8 cellular contexts compared by ENCODE assay signal in genomic region chr9:20941177-20941690, GRCh38.
DNase-seq lines count a peak whose midpoint lies in the region; ATAC-seq and TF ChIP-seq lines count a peak whose summit lies in the region.

No MANE protein-coding gene starts in this region.

- no peaks in the 10 kb centered on the region for H4K20me1 ChIP-seq in osteoblast (ENCODE audit: insufficient read depth, low read length)

- H3K36me3 ChIP-seq in osteoblast (ENCODE audit: insufficient read depth, low read length): no peaks in the 10 kb centered on the region
- H3K36me3 ChIP-seq in upper lobe of right lung: no peaks in the 10 kb centered on the region

- H3K4me1 Mint-ChIP-seq in activated T-cell treated with anti-CD3 and anti-CD28 coated beads, Interleukin-2, amount 50 U/mL, for 72 hours (ENCODE audit: low read depth): peaks cover 4% of the 10 kb centered on the region

- peak overlapping the region; percentile 52 for H3K4me2 ChIP-seq in osteoblast (ENCODE audit: insufficient read depth, low read length)

- H3K27me3 ChIP-seq in osteoblast (ENCODE audit: insufficient read depth, low read length) (no peaks in the 10 kb centered on the region), upper lobe of right lung (no peaks in the 10 kb centered on the region)

- no peak overlapping the region for H3K4me3 Mint-ChIP-seq in activated T-cell treated with anti-CD3 and anti-CD28 coated beads, Interleukin-2, amount 50 U/mL, for 72 hours

- intact Hi-C loops in upper lobe of right lung (cut with DNase I): loop anchor here (5.0 to 10.0 kb wide), 2 partner anchors 586 to 1014 kb away; no protein-coding TSS in a partner anchor

- H3K9me3 Mint-ChIP-seq in activated T-cell treated with anti-CD3 and anti-CD28 coated beads, Interleukin-2, amount 50 U/mL, for 72 hours: no peaks in the 10 kb centered on the region

- peak; percentile 98 for ATAC-seq in GM21786 (IDR thresholded peaks at IDR 0.05; ENCODE audit: unreplicated experiment)
- peak; percentile 95 to 97 for ATAC-seq in activated T-cell treated with anti-CD3 and anti-CD28 coated beads, Interleukin-2, amount 50 U/mL, for 72 hours (replicated peaks in 1 of 2)
- ATAC-seq in upper lobe of right lung: peak; percentile 97

- H3K79me2 ChIP-seq in osteoblast (ENCODE audit: insufficient read depth, low read length): no peaks in the 10 kb centered on the region

- H3K27me3 Mint-ChIP-seq in activated T-cell treated with anti-CD3 and anti-CD28 coated beads, Interleukin-2, amount 50 U/mL, for 72 hours (ENCODE audit: low read depth): no peaks in the 10 kb centered on the region

- no peak overlapping the region for H3K27ac Mint-ChIP-seq in activated T-cell treated with anti-CD3 and anti-CD28 coated beads, Interleukin-2, amount 50 U/mL, for 72 hours

- H3K4me1 ChIP-seq in osteoblast (ENCODE audit: insufficient read depth, low read length) (peaks cover 4% of the 10 kb centered on the region), upper lobe of right lung (no peaks in the 10 kb centered on the region)

- no peak overlapping the region for H3K27ac ChIP-seq in osteoblast (ENCODE audit: low read depth, low read length)
- H3K27ac ChIP-seq in upper lobe of right lung: no peak overlapping the region

- H3K36me3 Mint-ChIP-seq in activated T-cell treated with anti-CD3 and anti-CD28 coated beads, Interleukin-2, amount 50 U/mL, for 72 hours (ENCODE audit: insufficient read depth in 2 of 2): peaks cover 0 to 5% of the 10 kb centered on the region in 2 donors

- DNase-seq in ELF-1 (ENCODE audit: low read depth, low spot score) (peak; percentile 78), OCI-M1 (lab: John Stamatoyannopoulos, UW) (peak; percentile 78), fibroblast of the conjunctiva (ENCODE audit: low read depth) (peak; percentile 57), osteoblast (ENCODE audit: insufficient read length, low spot score, missing footprints) (peak; percentile 9), upper lobe of right lung (no peak)
- DNase-seq in Jurkat, Clone E6-1 (ENCODE audit: low read depth, low spot score): peak; percentile 70
- peak; percentile 44 to 64 for DNase-seq in activated T-cell treated with anti-CD3 and anti-CD28 coated beads, Interleukin-2, amount 50 U/mL, for 72 hours

- H3K9me3 ChIP-seq in osteoblast (ENCODE audit: low read depth, low read length): no peaks in the 10 kb centered on the region
- no peaks in the 10 kb centered on the region for H3K9me3 ChIP-seq in upper lobe of right lung

- H2AFZ ChIP-seq in osteoblast (ENCODE audit: low read length): no peak overlapping the region

- peak; percentile 85 for TF ChIP-seq CTCF in osteoblast (IDR thresholded peaks at IDR 0.05; ENCODE audit: extremely low read depth, low read depth, low read length)
- peak; percentile 88 for TF ChIP-seq CTCF in upper lobe of right lung (IDR thresholded peaks at IDR 0.05)

- no peak overlapping the region for H3K4me3 ChIP-seq in Jurkat, Clone E6-1 (ENCODE audit: low read length)
- H3K4me3 ChIP-seq in osteoblast (ENCODE audit: insufficient read depth, low read length) (no peak overlapping the region), upper lobe of right lung (no peak overlapping the region)
